In the genomic region with DNA sequence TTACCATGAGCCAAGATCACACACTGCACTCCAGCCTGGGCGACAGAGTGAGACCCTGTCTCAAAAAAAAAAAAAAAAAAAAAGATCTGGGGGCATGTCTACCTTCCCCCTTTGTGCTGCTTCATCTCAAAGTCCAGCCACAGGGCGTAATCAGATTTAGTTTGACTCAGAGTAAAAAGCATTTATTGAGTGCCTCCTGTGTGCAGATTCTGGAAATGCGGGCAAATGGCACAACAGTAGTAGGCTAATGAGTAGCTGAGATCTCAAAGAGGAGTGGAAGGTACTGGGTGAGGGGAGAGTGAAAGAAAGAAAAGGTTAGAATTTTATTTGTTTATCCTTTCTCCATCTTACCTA, we compare ENCODE assay signal across 10 cellular contexts. TPM values are rescaled to one million over a fixed set of nuclear protein-coding genes. Genes with fewer than 3 reads are reported as not detected.
DNase-seq lines count a peak whose midpoint lies in the region; ATAC-seq, FAIRE-seq and TF ChIP-seq lines count a peak whose summit lies in the region.
"Had no signal": no experiment of that assay in that cellular context is flagged by ENCODE, and none has a peak within 500 bp of the region (broad histone marks: within the 10 kb centered on the region; RNA-seq: fewer than 3 reads in every experiment).

No MANE protein-coding gene starts in this region.

- FAIRE-seq in A549 (lab: Jason Lieb, UNC): no peak

- H3K36me3 Mint-ChIP-seq in mesothelial cell of epicardium (no peaks in the 10 kb centered on the region), Calu3 (ENCODE audit: insufficient read depth, unreplicated experiment) (peaks cover 40% of the 10 kb centered on the region), osteocyte (ENCODE audit: unreplicated experiment) (no peaks in the 10 kb centered on the region)

- H3K4me3 ChIP-seq in A549 (no peak overlapping the region), mammary epithelial cell (replicated peaks in 1 of 3; ENCODE audit: insufficient read depth in 1 of 3, low read depth in 2 of 3, low read length in 3 of 3) (no peak overlapping the region), lower leg skin (ENCODE audit: low read depth, poor library complexity, severe bottlenecking) (no peak overlapping the region)

- TF ChIP-seq CTCF in A549 (IDR thresholded peaks at IDR 0.05): 0 out of 3 replicates have a peak, but pooled peaks have one; percentile 16
- peak; percentile 26 to 38 for TF ChIP-seq CTCF in mammary epithelial cell (conservative IDR thresholded peaks at IDR 0.05 in 1 of 2, IDR thresholded peaks at IDR 0.05 in 1 of 2; ENCODE audit: extremely low read depth in 1 of 2, insufficient read depth in 1 of 2, low read depth in 1 of 2, low read length in 2 of 2)
- TF ChIP-seq CTCF in mesothelial cell of epicardium (IDR thresholded peaks at IDR 0.05; ENCODE audit: unreplicated experiment): no peak
- TF ChIP-seq CTCF in Calu3 (IDR thresholded peaks at IDR 0.05; ENCODE audit: unreplicated experiment): no peak
- TF ChIP-seq CTCF in lower leg skin (IDR thresholded peaks at IDR 0.05): no peak
- TF ChIP-seq CTCF in osteocyte (IDR thresholded peaks at IDR 0.05): no peak

- peaks cover 62% of the 10 kb centered on the region for H3K4me1 ChIP-seq in A549
- peaks cover 62% of the 10 kb centered on the region for H3K4me1 ChIP-seq in mammary epithelial cell (ENCODE audit: insufficient read depth, low read length)

- H2AFZ ChIP-seq in mammary epithelial cell (ENCODE audit: low read depth, low read length): no peak overlapping the region

- no peak overlapping the region for H3K9ac ChIP-seq in mammary epithelial cell (ENCODE audit: insufficient read depth, low read length)

- no peaks in the 10 kb centered on the region for H3K27me3 ChIP-seq in mammary epithelial cell (ENCODE audit: insufficient read depth, low read length)

- no peaks in the 10 kb centered on the region for H3K36me3 ChIP-seq in mammary epithelial cell (ENCODE audit: insufficient read depth, low read length)

- CTCF ChIA-PET in A549 (lab: Yijun Ruan, JAX): interaction anchor here (0.7 to 9.4 kb wide), 15 partner anchors 9 to 169 kb away, joined by 3 to 228 read pairs (median 77); partner anchors contain the start of genes CASC3, CSF3, MED24 and NR1D1
- CTCF ChIA-PET in mammary epithelial cell (lab: Charles Lee; ENCODE audit: low non-redundant PET): interaction anchor here (0.9 kb wide), 1 partner anchor 9 kb away, joined by 3 read pairs; no protein-coding TSS in a partner anchor
- CTCF ChIA-PET in Calu3 (lab: Charles Lee): interaction anchor here (0.7 to 10.1 kb wide), 21 partner anchors 8 to 491 kb away, joined by 3 to 674 read pairs (median 6); partner anchors contain the start of genes CASC3, CSF3, MED24 and MSL1

- H3K27me3 Mint-ChIP-seq in mesothelial cell of epicardium (ENCODE audit: low read depth): no peaks in the 10 kb centered on the region
- H3K27me3 Mint-ChIP-seq in Calu3 (ENCODE audit: unreplicated experiment): no peaks in the 10 kb centered on the region
- no peaks in the 10 kb centered on the region for H3K27me3 Mint-ChIP-seq in osteocyte (ENCODE audit: unreplicated experiment)

- peak in 1 of 2 experiments; percentile 33; a peak in 2 of 5 replicates for TF ChIP-seq RAD21 in A549 (conservative IDR thresholded peaks at IDR 0.05 in 1 of 2, IDR thresholded peaks at IDR 0.05 in 1 of 2)

- H3K4me2 ChIP-seq in A549 (no peak overlapping the region), mammary epithelial cell (ENCODE audit: insufficient read depth, low read depth, low read length) (no peak overlapping the region)

- POLR2A ChIA-PET in A549 (lab: Yijun Ruan, JAX): interaction anchor here (1.4 to 7.9 kb wide), 2 partner anchors 9 to 34 kb away, joined by 3 to 173 read pairs; partner anchors contain the start of gene NR1D1

- no peaks in the 10 kb centered on the region for H3K79me2 ChIP-seq in mammary epithelial cell (ENCODE audit: insufficient read depth, low read length)

- H3K27ac Mint-ChIP-seq in mesothelial cell of epicardium: peak overlapping the region; percentile 81
- H3K27ac Mint-ChIP-seq in Calu3 (ENCODE audit: unreplicated experiment): no peak overlapping the region
- no peak overlapping the region for H3K27ac Mint-ChIP-seq in osteocyte (ENCODE audit: unreplicated experiment)

- no peak for ATAC-seq in A549

- no peak for TF ChIP-seq EP300 in A549 (IDR thresholded peaks at IDR 0.05)

- BruUV-seq in mammary epithelial cell (replicated peaks; lab: Mats Ljungman, UMichigan) (no TSS peak), Calu3 (replicated peaks; lab: Mats Ljungman, UMichigan) (no TSS peak)

- H3K4me1 Mint-ChIP-seq in mesothelial cell of epicardium: peaks cover 76% of the 10 kb centered on the region
- H3K4me1 Mint-ChIP-seq in Calu3 (ENCODE audit: low read depth, unreplicated experiment): peaks cover 90% of the 10 kb centered on the region
- peaks cover 51% of the 10 kb centered on the region for H3K4me1 Mint-ChIP-seq in osteocyte (ENCODE audit: unreplicated experiment)

- in situ Hi-C loops in mammary epithelial cell (cut with MboI; ENCODE audit: low sequenced_read_pairs in 2 of 2): no loop called here

- no peak overlapping the region for H3K4me3 Mint-ChIP-seq in mesothelial cell of epicardium
- no peak overlapping the region for H3K4me3 Mint-ChIP-seq in Calu3 (ENCODE audit: low read depth, unreplicated experiment)
- no peak overlapping the region for H3K4me3 Mint-ChIP-seq in osteocyte (ENCODE audit: unreplicated experiment)

- TF ChIP-seq POLR2A in A549 (IDR thresholded peaks at IDR 0.05; ENCODE audit: low read length) (no peak), lower leg skin (IDR thresholded peaks at IDR 0.05) (no peak)

- no peaks in the 10 kb centered on the region for H4K20me1 ChIP-seq in mammary epithelial cell (ENCODE audit: insufficient read depth, low read length)

- H3K27ac ChIP-seq in A549: peak overlapping the region in 1 of 2 experiments; percentile 93; a peak in 2 of 6 replicates
- H3K27ac ChIP-seq in mammary epithelial cell (ENCODE audit: insufficient read depth, low read depth, low read length): no peak overlapping the region

- WGBS in A549 (ENCODE audit: missing lambda C conversion rate): 95% methylated on average over 3 of the region's 3 CpGs
- 96% methylated on average over 3 of the region's 3 CpGs for WGBS in mammary epithelial cell (ENCODE audit: low coverage, missing lambda C conversion rate)
- WGBS in lower leg skin, 2 donors: 90 to 96% methylated on average over 3 of the region's 3 CpGs

- dilution Hi-C loops in mammary epithelial cell (cut with HindIII; ENCODE audit: low sequenced_read_pairs): no loop called here

- DNase-seq in A549 (ENCODE audit: low read depth in 1 of 2, low spot score in 1 of 2): no peak
- peak; percentile 48 for DNase-seq in HT-29 (ENCODE audit: low spot score)
- DNase-seq in mammary epithelial cell: no peak
- DNase-seq in mesothelial cell of epicardium (ENCODE audit: low spot score in 2 of 2, unreplicated experiment in 2 of 2): no peak
- DNase-seq in Calu3: no peak
- no peak for DNase-seq in lower leg skin (ENCODE audit: low spot score in 2 of 2)
- DNase-seq in cerebellar cortex (ENCODE audit: low spot score): no peak
- no peak for DNase-seq in osteocyte (ENCODE audit: extremely low spot score, unreplicated experiment)
- DNase-seq: DMS79 treated with DMSO at 0.1 percent for 48 hours; stimulated activated CD4-positive, alpha-beta T cell treated with anti-CD3 and anti-CD28 coated beads, Interleukin-15, amount 100 ng/mL, for 24 hours had no signal

- intact Hi-C loops in mammary epithelial cell (cut with micrococcal nuclease) (no loop called here), Calu3 (cut with micrococcal nuclease; ENCODE audit: unreplicated experiment) (no loop called here), lower leg skin (cut with DNase I; ENCODE audit: low total_unique reads) (no loop called here)

- H3K9me3 ChIP-seq in A549: no peaks in the 10 kb centered on the region
- H3K9me3 ChIP-seq in mammary epithelial cell (replicated peaks; ENCODE audit: insufficient read depth, low read length): no peaks in the 10 kb centered on the region

- H3K9me3 Mint-ChIP-seq in mesothelial cell of epicardium (no peaks in the 10 kb centered on the region), Calu3 (ENCODE audit: low read depth, unreplicated experiment) (no peaks in the 10 kb centered on the region), osteocyte (ENCODE audit: unreplicated experiment) (no peaks in the 10 kb centered on the region)

RNA-seq across cellular contexts. Expression of gene NR1D1, which starts 9.1 kb away (rescaled TPM):
- polyA plus RNA-seq in A549 (2011; rRNA removed) (1.2 and 2.4 TPM in 2 replicates), A549 (2017; fragmentation: RNase III; extraction: RNeasy Plus Mini Kit Qiagen cat#74134 plus additional on column Dnase treatment) (3.0 to 4.6 TPM (median 4.4 TPM) in 3 replicates), mammary epithelial cell (7.9 TPM)
- polyA plus RNA-seq in A549 (2012; cell fraction: cytosol; rRNA removed): 5.7 and 6.5 TPM in 2 replicates
- 12.1 and 15.2 TPM in 2 replicates for polyA plus RNA-seq in A549 (2012; cell fraction: nucleus; rRNA removed)
- polyA minus RNA-seq in A549 (2011; rRNA and poly(A)+ RNA removed): 4.0 and 6.0 TPM in 2 replicates
- total RNA-seq in HT-29 (2014; rRNA removed; shearing (Covaris generic)): 22.6 and 25.7 TPM in 2 replicates
- total RNA-seq in mammary epithelial cell (10 to 100 TPM in 1 of 2 donors, 1 to 10 TPM in 1; 2.0 to 25.9 TPM), mesothelial cell of epicardium (2.4 to 2.6 TPM (median 2.6 TPM) in 3 replicates), Calu3 (2022) (35.0 and 36.4 TPM in 2 replicates), lower leg skin (100 to 1,000 TPM; 111 to 194 (median 148) TPM), osteocyte (6.1 and 6.9 TPM in 2 replicates)
- polyA minus RNA-seq in mammary epithelial cell: 41.0 TPM

RNA-seq across cellular contexts. Expression of gene MSL1, which starts 12.3 kb away (rescaled TPM):
- polyA plus RNA-seq in A549 (2011; rRNA removed) (87.8 and 95.1 TPM in 2 replicates), A549 (2017; fragmentation: RNase III; extraction: RNeasy Plus Mini Kit Qiagen cat#74134 plus additional on column Dnase treatment) (60.4 to 70.1 TPM (median 64.8 TPM) in 3 replicates), mammary epithelial cell (41.3 TPM)
- 24.3 and 30.5 TPM in 2 replicates for polyA plus RNA-seq in A549 (2012; cell fraction: cytosol; rRNA removed)
- 28.3 and 28.4 TPM in 2 replicates for polyA plus RNA-seq in A549 (2012; cell fraction: nucleus; rRNA removed)
- polyA minus RNA-seq in A549 (2011; rRNA and poly(A)+ RNA removed): 32.5 and 33.0 TPM in 2 replicates
- total RNA-seq in HT-29 (2014; rRNA removed; shearing (Covaris generic)): 44.1 and 47.1 TPM in 2 replicates
- total RNA-seq in mammary epithelial cell (10 to 100 TPM; 36.8 to 72.1 TPM), mesothelial cell of epicardium (132 to 139 TPM (median 135 TPM) in 3 replicates), Calu3 (2022) (505 and 524 TPM in 2 replicates), lower leg skin (100 to 1,000 TPM in 1 of 4 donors, 10 to 100 TPM in 3; 70.6 to 117 (median 82.4) TPM), osteocyte (85.9 and 86.8 TPM in 2 replicates)
- 53.9 TPM for polyA minus RNA-seq in mammary epithelial cell

RNA-seq across cellular contexts. Expression of gene CASC3, which starts 30.9 kb away (rescaled TPM):
- 62.8 and 67.9 TPM in 2 replicates for polyA plus RNA-seq in A549 (2011; rRNA removed)
- polyA plus RNA-seq in A549 (2012; cell fraction: cytosol; rRNA removed): 30.9 and 36.2 TPM in 2 replicates
- polyA plus RNA-seq in A549 (2012; cell fraction: nucleus; rRNA removed): 79.2 and 100 TPM in 2 replicates
- 44.5 to 48.2 TPM (median 45.5 TPM) in 3 replicates for polyA plus RNA-seq in A549 (2017; fragmentation: RNase III; extraction: RNeasy Plus Mini Kit Qiagen cat#74134 plus additional on column Dnase treatment)
- 51.1 and 56.5 TPM in 2 replicates for polyA minus RNA-seq in A549 (2011; rRNA and poly(A)+ RNA removed)
- total RNA-seq in HT-29 (2014; rRNA removed; shearing (Covaris generic)): 22.9 and 33.3 TPM in 2 replicates
- total RNA-seq in mammary epithelial cell: 10 to 100 TPM; 28.7 to 61.9 TPM
- polyA plus RNA-seq in mammary epithelial cell: 25.7 TPM
- polyA minus RNA-seq in mammary epithelial cell: 74.9 TPM
- total RNA-seq in mesothelial cell of epicardium: 103 to 107 TPM (median 107 TPM) in 3 replicates
- total RNA-seq in Calu3 (2022): 541 and 621 TPM in 2 replicates
- 10 to 100 TPM; 32.3 to 58.1 (median 53.0) TPM for total RNA-seq in lower leg skin
- 87.5 and 90.9 TPM in 2 replicates for total RNA-seq in osteocyte

RNA-seq across cellular contexts. Expression of gene THRA, which starts 46.7 kb away (rescaled TPM):
- polyA plus RNA-seq in A549 (2011; rRNA removed) (20.1 and 27.4 TPM in 2 replicates), A549 (2017; fragmentation: RNase III; extraction: RNeasy Plus Mini Kit Qiagen cat#74134 plus additional on column Dnase treatment) (16.1 to 23.7 TPM (median 22.5 TPM) in 3 replicates), mammary epithelial cell (10.0 TPM)
- 12.5 and 15.3 TPM in 2 replicates for polyA plus RNA-seq in A549 (2012; cell fraction: cytosol; rRNA removed)
- 10.5 and 13.1 TPM in 2 replicates for polyA plus RNA-seq in A549 (2012; cell fraction: nucleus; rRNA removed)
- 25.5 and 26.9 TPM in 2 replicates for polyA minus RNA-seq in A549 (2011; rRNA and poly(A)+ RNA removed)
- total RNA-seq in HT-29 (2014; rRNA removed; shearing (Covaris generic)): 31.1 and 33.2 TPM in 2 replicates
- total RNA-seq in mammary epithelial cell (10 to 100 TPM; 10.8 to 11.7 TPM), mesothelial cell of epicardium (42.4 to 44.3 TPM (median 43.6 TPM) in 3 replicates), Calu3 (2022) (107 and 133 TPM in 2 replicates), lower leg skin (10 to 100 TPM; 28.2 to 56.8 (median 42.6) TPM), osteocyte (44.6 and 46.3 TPM in 2 replicates)
- 33.1 TPM for polyA minus RNA-seq in mammary epithelial cell

RNA-seq across cellular contexts. Expression of gene MED24, which starts 55.2 kb away (rescaled TPM):
- polyA plus RNA-seq in A549 (2011; rRNA removed) (63.6 and 89.5 TPM in 2 replicates), A549 (2017; fragmentation: RNase III; extraction: RNeasy Plus Mini Kit Qiagen cat#74134 plus additional on column Dnase treatment) (60.7 to 64.5 TPM (median 60.8 TPM) in 3 replicates), mammary epithelial cell (91.2 TPM)
- 85.2 and 102 TPM in 2 replicates for polyA plus RNA-seq in A549 (2012; cell fraction: cytosol; rRNA removed)
- 320 and 427 TPM in 2 replicates for polyA plus RNA-seq in A549 (2012; cell fraction: nucleus; rRNA removed)
- polyA minus RNA-seq in A549 (2011; rRNA and poly(A)+ RNA removed): 129 and 130 TPM in 2 replicates
- total RNA-seq in HT-29 (2014; rRNA removed; shearing (Covaris generic)): 56.3 and 56.6 TPM in 2 replicates
- total RNA-seq in mammary epithelial cell (10 to 100 TPM; 59.3 to 85.6 TPM), mesothelial cell of epicardium (125 to 131 TPM (median 130 TPM) in 3 replicates), Calu3 (2022) (679 and 725 TPM in 2 replicates), lower leg skin (10 to 100 TPM; 47.2 to 88.9 (median 62.9) TPM), osteocyte (74.5 and 96.2 TPM in 2 replicates)
- polyA minus RNA-seq in mammary epithelial cell: 116 TPM

Comparison
In these comparisons a context has a peak if more than half of its experiments do, and no peak if none do; other contexts are left out.
1. CTCF ChIP-seq: peak in A549 (single experiment) and mammary epithelial cell (2 of 2); none in mesothelial cell of epicardium (single experiment), Calu3 (single experiment), lower leg skin (0 of 3) and osteocyte (single experiment).